ENCODE assay signal across 2 cellular contexts in genomic region chr19:18353378-18354005, GRCh38.
TF ChIP-seq lines count a peak whose summit lies in the region.

No MANE protein-coding gene starts in this region.

TF ChIP-seq in IMR-90, 13 proteins besides CTCF, POLR2A, EP300 and RAD21:
- TF ChIP-seq MXI1 (IDR thresholded peaks at IDR 0.05; ENCODE audit: borderline replicate concordance, low read depth, low read length) (no peak), CEBPB (IDR thresholded peaks at IDR 0.05; ENCODE audit: low read depth, low read length) (peak; percentile 93)

TF ChIP-seq in K562, 482 proteins besides CTCF, POLR2A, EP300 and RAD21:
- no peak for TF ChIP-seq CSDE1 (IDR thresholded peaks at IDR 0.05)
- TF ChIP-seq ZNF146 (CRISPR knock-in tag; IDR thresholded peaks at IDR 0.05; ENCODE audit: unreplicated experiment), result peak; percentile 39
- no peak for TF ChIP-seq FIP1L1 (IDR thresholded peaks at IDR 0.05; ENCODE audit: low read depth, low read length, poor library complexity, severe bottlenecking)
- TF ChIP-seq PURB (CRISPR knock-in tag; IDR thresholded peaks at IDR 0.05; ENCODE audit: low read depth), result no peak
- TF ChIP-seq ZNF707 (CRISPR knock-in tag; conservative IDR thresholded peaks at IDR 0.05), result no peak
- no peak for TF ChIP-seq PHF8 (IDR thresholded peaks at IDR 0.05; ENCODE audit: borderline replicate concordance, low read length)
- TF ChIP-seq CEBPG (CRISPR knock-in tag; IDR thresholded peaks at IDR 0.05), result peak; percentile 51; the same call in 1 of the 2 replicates
- peak; percentile 75 to 96 for TF ChIP-seq CEBPG (tag; conservative IDR thresholded peaks at IDR 0.05 in 1 of 2, IDR thresholded peaks at IDR 0.05 in 1 of 2)
- TF ChIP-seq ELK1 (CRISPR knock-in tag; IDR thresholded peaks at IDR 0.05), result no peak
- no peak for TF ChIP-seq USF2 (CRISPR knock-in tag; IDR thresholded peaks at IDR 0.05)
- TF ChIP-seq GATAD2A (IDR thresholded peaks at IDR 0.05), result no peak
- TF ChIP-seq SAFB2 (IDR thresholded peaks at IDR 0.05; ENCODE audit: borderline replicate concordance, low read depth, low read length, severe bottlenecking), result no peak
- TF ChIP-seq ZNF165 (CRISPR knock-in tag; IDR thresholded peaks at IDR 0.05; ENCODE audit: borderline replicate concordance), result no peak
- no peak for TF ChIP-seq E2F4 (CRISPR knock-in tag; IDR thresholded peaks at IDR 0.05; ENCODE audit: low read depth)
- no peak for TF ChIP-seq SNAPC5 (CRISPR knock-in tag; IDR thresholded peaks at IDR 0.05)
- TF ChIP-seq ELF1 (tag; IDR thresholded peaks at IDR 0.05), result no peak
- no peak for TF ChIP-seq MAFF (IDR thresholded peaks at IDR 0.05; ENCODE audit: low read length)
- TF ChIP-seq CEBPB (tag; IDR thresholded peaks at IDR 0.05), result peak; percentile 96
- no peak for TF ChIP-seq MTA3 (IDR thresholded peaks at IDR 0.05; ENCODE audit: borderline replicate concordance)
- TF ChIP-seq E2F3 (CRISPR knock-in tag; IDR thresholded peaks at IDR 0.05), result no peak
- no peak for TF ChIP-seq RFX5 (IDR thresholded peaks at IDR 0.05; ENCODE audit: low read depth, low read length)
